Comparison of ENCODE assay signal across 1 cellular context in the genomic region with DNA sequence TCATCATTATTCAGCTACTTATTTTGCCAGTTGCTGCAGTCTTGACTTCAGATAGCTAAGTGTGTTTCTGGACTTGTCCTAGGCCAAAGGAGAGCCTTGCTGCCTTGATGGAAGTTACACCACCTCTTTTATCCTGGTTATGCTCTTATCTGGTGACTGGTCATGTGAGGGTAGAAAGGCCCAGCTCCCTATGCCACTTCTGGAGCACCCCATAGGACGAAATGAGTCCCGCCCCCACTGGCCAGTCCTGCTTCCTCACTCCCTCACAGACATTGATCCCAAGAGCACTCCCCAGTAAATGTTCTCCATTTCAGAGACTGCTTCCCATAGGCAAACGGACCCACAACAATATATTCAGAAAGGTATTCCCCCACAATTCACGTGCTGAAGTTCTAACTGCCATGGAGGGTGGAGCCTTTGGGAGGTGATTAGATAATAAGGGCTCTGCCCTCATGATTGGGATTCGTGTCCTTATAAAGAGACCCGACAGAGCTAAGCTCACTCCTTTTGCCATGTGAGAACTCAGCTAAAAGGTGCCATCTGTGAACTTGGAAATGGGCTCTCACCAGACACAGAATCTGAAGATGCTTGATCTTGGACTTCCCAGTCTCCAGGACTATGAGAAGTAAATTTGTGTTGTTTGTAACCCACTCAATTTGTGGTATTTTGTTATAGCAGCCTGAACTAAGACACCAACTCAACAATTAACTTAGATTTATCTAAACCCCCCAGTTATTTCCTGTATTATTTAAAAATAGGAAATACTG.
A peak's percentile ranks its signal among the peaks of the same experiment; 100 is the strongest.
TF ChIP-seq lines count a peak whose summit lies in the region.

No MANE protein-coding gene starts in this region.

TF ChIP-seq in HepG2, 621 proteins besides CTCF, POLR2A, EP300 and RAD21:
- no peak for TF ChIP-seq RELA (CRISPR knock-in tag; IDR thresholded peaks at IDR 0.05)
- TF ChIP-seq, protein P1, sequence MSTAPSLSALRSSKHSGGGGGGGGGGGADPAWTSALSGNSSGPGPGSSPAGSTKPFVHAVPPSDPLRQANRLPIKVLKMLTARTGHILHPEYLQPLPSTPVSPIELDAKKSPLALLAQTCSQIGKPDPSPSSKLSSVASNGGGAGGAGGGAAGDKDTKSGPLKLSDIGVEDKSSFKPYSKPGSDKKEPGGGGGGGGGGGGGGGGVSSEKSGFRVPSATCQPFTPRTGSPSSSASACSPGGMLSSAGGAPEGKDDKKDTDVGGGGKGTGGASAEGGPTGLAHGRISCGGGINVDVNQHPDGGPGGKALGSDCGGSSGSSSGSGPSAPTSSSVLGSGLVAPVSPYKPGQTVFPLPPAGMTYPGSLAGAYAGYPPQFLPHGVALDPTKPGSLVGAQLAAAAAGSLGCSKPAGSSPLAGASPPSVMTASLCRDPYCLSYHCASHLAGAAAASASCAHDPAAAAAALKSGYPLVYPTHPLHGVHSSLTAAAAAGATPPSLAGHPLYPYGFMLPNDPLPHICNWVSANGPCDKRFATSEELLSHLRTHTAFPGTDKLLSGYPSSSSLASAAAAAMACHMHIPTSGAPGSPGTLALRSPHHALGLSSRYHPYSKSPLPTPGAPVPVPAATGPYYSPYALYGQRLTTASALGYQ (CRISPR knock-in tag; IDR thresholded peaks at IDR 0.05): no peak
- no peak for TF ChIP-seq ZNF577 (CRISPR knock-in tag; IDR thresholded peaks at IDR 0.05; ENCODE audit: borderline replicate concordance, low read depth)
- TF ChIP-seq IRF2 (CRISPR knock-in tag; IDR thresholded peaks at IDR 0.05): no peak
- TF ChIP-seq, protein P2, sequence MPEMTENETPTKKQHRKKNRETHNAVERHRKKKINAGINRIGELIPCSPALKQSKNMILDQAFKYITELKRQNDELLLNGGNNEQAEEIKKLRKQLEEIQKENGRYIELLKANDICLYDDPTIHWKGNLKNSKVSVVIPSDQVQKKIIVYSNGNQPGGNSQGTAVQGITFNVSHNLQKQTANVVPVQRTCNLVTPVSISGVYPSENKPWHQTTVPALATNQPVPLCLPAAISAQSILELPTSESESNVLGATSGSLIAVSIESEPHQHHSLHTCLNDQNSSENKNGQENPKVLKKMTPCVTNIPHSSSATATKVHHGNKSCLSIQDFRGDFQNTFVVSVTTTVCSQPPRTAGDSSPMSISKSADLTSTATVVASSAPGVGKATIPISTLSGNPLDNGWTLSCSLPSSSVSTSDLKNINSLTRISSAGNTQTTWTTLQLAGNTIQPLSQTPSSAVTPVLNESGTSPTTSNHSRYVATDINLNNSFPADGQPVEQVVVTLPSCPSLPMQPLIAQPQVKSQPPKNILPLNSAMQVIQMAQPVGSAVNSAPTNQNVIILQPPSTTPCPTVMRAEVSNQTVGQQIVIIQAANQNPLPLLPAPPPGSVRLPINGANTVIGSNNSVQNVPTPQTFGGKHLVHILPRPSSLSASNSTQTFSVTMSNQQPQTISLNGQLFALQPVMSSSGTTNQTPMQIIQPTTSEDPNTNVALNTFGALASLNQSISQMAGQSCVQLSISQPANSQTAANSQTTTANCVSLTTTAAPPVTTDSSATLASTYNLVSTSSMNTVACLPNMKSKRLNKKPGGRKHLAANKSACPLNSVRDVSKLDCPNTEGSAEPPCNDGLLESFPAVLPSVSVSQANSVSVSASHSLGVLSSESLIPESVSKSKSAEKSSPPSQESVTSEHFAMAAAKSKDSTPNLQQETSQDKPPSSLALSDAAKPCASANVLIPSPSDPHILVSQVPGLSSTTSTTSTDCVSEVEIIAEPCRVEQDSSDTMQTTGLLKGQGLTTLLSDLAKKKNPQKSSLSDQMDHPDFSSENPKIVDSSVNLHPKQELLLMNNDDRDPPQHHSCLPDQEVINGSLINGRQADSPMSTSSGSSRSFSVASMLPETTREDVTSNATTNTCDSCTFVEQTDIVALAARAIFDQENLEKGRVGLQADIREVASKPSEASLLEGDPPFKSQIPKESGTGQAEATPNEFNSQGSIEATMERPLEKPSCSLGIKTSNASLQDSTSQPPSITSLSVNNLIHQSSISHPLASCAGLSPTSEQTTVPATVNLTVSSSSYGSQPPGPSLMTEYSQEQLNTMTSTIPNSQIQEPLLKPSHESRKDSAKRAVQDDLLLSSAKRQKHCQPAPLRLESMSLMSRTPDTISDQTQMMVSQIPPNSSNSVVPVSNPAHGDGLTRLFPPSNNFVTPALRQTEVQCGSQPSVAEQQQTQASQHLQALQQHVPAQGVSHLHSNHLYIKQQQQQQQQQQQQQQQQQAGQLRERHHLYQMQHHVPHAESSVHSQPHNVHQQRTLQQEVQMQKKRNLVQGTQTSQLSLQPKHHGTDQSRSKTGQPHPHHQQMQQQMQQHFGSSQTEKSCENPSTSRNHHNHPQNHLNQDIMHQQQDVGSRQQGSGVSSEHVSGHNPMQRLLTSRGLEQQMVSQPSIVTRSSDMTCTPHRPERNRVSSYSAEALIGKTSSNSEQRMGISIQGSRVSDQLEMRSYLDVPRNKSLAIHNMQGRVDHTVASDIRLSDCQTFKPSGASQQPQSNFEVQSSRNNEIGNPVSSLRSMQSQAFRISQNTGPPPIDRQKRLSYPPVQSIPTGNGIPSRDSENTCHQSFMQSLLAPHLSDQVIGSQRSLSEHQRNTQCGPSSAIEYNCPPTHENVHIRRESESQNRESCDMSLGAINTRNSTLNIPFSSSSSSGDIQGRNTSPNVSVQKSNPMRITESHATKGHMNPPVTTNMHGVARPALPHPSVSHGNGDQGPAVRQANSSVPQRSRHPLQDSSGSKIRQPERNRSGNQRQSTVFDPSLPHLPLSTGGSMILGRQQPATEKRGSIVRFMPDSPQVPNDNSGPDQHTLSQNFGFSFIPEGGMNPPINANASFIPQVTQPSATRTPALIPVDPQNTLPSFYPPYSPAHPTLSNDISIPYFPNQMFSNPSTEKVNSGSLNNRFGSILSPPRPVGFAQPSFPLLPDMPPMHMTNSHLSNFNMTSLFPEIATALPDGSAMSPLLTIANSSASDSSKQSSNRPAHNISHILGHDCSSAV (CRISPR knock-in tag; IDR thresholded peaks at IDR 0.05; ENCODE audit: borderline replicate concordance): 0 out of 2 replicates have a peak, but pooled peaks have one; percentile 11
- TF ChIP-seq ZMYM4 (CRISPR knock-in tag; IDR thresholded peaks at IDR 0.05): 0 out of 2 replicates have a peak, but pooled peaks have one; percentile 36
- no peak for TF ChIP-seq NPAS2 (CRISPR knock-in tag; IDR thresholded peaks at IDR 0.05; ENCODE audit: borderline replicate concordance)
- TF ChIP-seq ZNF510 (CRISPR knock-in tag; IDR thresholded peaks at IDR 0.05; ENCODE audit: low read depth): 0 out of 2 replicates have a peak, but pooled peaks have one; percentile 35
- no peak for TF ChIP-seq U2AF2 (IDR thresholded peaks at IDR 0.05; ENCODE audit: low read depth, low read length)
- no peak for TF ChIP-seq ZNF530 (CRISPR knock-in tag; IDR thresholded peaks at IDR 0.05; ENCODE audit: low read depth)
- TF ChIP-seq FOXO4 (CRISPR knock-in tag; conservative IDR thresholded peaks at IDR 0.05): 0 out of 2 replicates have a peak, but pooled peaks have one; percentile 50
- TF ChIP-seq PAWR (CRISPR knock-in tag; IDR thresholded peaks at IDR 0.05; ENCODE audit: borderline replicate concordance): 0 out of 2 replicates have a peak, but pooled peaks have one; percentile 22
- TF ChIP-seq ZNF451 (CRISPR knock-in tag; IDR thresholded peaks at IDR 0.05): no peak
- peak; percentile 99 for TF ChIP-seq ZNF564 (CRISPR knock-in tag; IDR thresholded peaks at IDR 0.05)
- TF ChIP-seq SP140L (CRISPR knock-in tag; IDR thresholded peaks at IDR 0.05; ENCODE audit: borderline replicate concordance): no peak
